In the genomic region with DNA sequence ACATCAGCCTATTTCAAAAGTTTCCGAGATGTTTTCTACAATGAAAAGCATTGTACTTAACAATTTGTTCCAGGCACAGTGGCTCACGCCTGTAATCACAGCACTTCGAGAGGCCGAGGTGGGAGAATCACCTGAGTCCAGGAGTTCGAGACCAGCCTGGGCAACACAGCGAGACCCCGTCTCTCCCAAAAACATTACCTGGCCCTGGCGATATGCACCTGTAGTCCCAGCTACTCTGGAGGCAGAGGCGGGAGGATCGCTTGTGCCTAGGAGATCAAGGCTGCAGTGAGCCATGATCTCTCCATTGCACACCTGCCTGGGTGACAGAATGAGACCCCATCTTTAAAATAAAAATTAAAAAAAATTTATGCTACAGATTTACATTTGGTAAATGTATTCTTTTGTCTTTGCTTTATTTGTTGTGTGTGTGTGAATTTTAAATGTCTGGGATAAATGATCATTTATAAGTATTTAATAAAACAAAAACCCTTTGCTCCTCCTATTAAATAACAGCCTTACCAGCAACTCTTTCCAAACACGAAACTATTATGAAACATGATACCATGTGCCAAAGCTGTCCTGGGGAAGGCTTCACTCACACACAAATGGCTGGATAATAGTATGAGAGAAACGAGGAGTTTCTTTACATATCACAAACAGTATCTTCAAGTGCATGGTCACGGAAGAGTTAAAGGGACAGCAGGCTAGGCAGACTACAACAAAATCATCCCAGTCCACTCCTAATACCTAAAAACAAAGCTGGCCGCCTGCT, we compare ENCODE assay signal across 8 cellular contexts. TPM values are rescaled to one million over a fixed set of nuclear protein-coding genes. Genes with fewer than 3 reads are reported as not detected.
DNase-seq lines count a peak whose midpoint lies in the region; ATAC-seq lines count a peak whose summit lies in the region.

No MANE protein-coding gene starts in this region.

- no peaks in the 10 kb centered on the region for H3K36me3 Mint-ChIP-seq in activated naive CD8-positive, alpha-beta T cell treated with anti-CD3 and anti-CD28 coated beads for 36 hours
- peaks cover 0 to 3% of the 10 kb centered on the region in 2 donors for H3K36me3 Mint-ChIP-seq in stimulated activated naive B cell treated with anti-CD40 and anti-IgM and Interleukin-4, amounts not matched to agents 10 μg/mL and 1 μg/mL and 100 μg/mL, for 72 hours

- H3K4me3 Mint-ChIP-seq in activated naive CD8-positive, alpha-beta T cell treated with anti-CD3 and anti-CD28 coated beads for 36 hours = peak overlapping the region; percentile 99
- H3K4me3 Mint-ChIP-seq in stimulated activated naive B cell treated with anti-CD40 and anti-IgM and Interleukin-4, amounts not matched to agents 10 μg/mL and 1 μg/mL and 100 μg/mL, for 72 hours = peak overlapping the region; percentile 92 to 98

- peak overlapping the region; percentile 91 for H3K27ac Mint-ChIP-seq in activated naive CD8-positive, alpha-beta T cell treated with anti-CD3 and anti-CD28 coated beads for 36 hours
- peak overlapping the region; percentile 97 for H3K27ac Mint-ChIP-seq in stimulated activated naive B cell treated with anti-CD40 and anti-IgM and Interleukin-4, amounts not matched to agents 10 μg/mL and 1 μg/mL and 100 μg/mL, for 72 hours

- H3K9me3 Mint-ChIP-seq in activated naive CD8-positive, alpha-beta T cell treated with anti-CD3 and anti-CD28 coated beads for 36 hours = no peaks in the 10 kb centered on the region
- H3K9me3 Mint-ChIP-seq in stimulated activated naive B cell treated with anti-CD40 and anti-IgM and Interleukin-4, amounts not matched to agents 10 μg/mL and 1 μg/mL and 100 μg/mL, for 72 hours = no peaks in the 10 kb centered on the region

- no peak for ATAC-seq in stimulated activated naive B cell treated with anti-CD40 and anti-IgM and Interleukin-4, amounts not matched to agents 10 μg/mL and 1 μg/mL and 100 μg/mL, for 72 hours (replicated peaks)
- ATAC-seq in GM18502 (IDR thresholded peaks at IDR 0.05; ENCODE audit: poor library complexity, unreplicated experiment) (no peak), HG03432 (IDR thresholded peaks at IDR 0.05; ENCODE audit: unreplicated experiment) (no peak)

- H3K4me1 Mint-ChIP-seq in activated naive CD8-positive, alpha-beta T cell treated with anti-CD3 and anti-CD28 coated beads for 36 hours = peaks cover 45% of the 10 kb centered on the region
- peaks cover 19 to 45% of the 10 kb centered on the region in 2 donors for H3K4me1 Mint-ChIP-seq in stimulated activated naive B cell treated with anti-CD40 and anti-IgM and Interleukin-4, amounts not matched to agents 10 μg/mL and 1 μg/mL and 100 μg/mL, for 72 hours

- no peaks in the 10 kb centered on the region for H3K27me3 Mint-ChIP-seq in activated naive CD8-positive, alpha-beta T cell treated with anti-CD3 and anti-CD28 coated beads for 36 hours
- H3K27me3 Mint-ChIP-seq in stimulated activated naive B cell treated with anti-CD40 and anti-IgM and Interleukin-4, amounts not matched to agents 10 μg/mL and 1 μg/mL and 100 μg/mL, for 72 hours = no peaks in the 10 kb centered on the region

- DNase-seq in NOMO-1 treated with DMSO at 0.1 percent for 48 hours (lab: John Stamatoyannopoulos, UW; ENCODE audit: unreplicated experiment) (peak; percentile 50), NOMO-1 (lab: John Stamatoyannopoulos, UW; ENCODE audit: unreplicated experiment in 2 of 2) (no peak), MV-4-11 (lab: John Stamatoyannopoulos, UW) (no peak)
- DNase-seq in activated naive CD8-positive, alpha-beta T cell treated with anti-CD3 and anti-CD28 coated beads for 36 hours = no peak
- no peak for DNase-seq in stimulated activated naive B cell treated with anti-CD40 and anti-IgM and Interleukin-4, amounts not matched to agents 10 μg/mL and 1 μg/mL and 100 μg/mL, for 72 hours

- peak overlapping the region; percentile 96 for H3K4me3 ChIP-seq in iPS-11a (ENCODE audit: low read depth, low read length)

RNA-seq across cellular contexts. Expression of gene ATXN3, which starts 1.1 kb away (rescaled TPM):
- total RNA-seq in activated naive CD8-positive, alpha-beta T cell treated with anti-CD3 and anti-CD28 coated beads for 36 hours = 10 to 100 TPM; 30.3 to 30.5 TPM

RNA-seq across cellular contexts. Expression of gene NDUFB1, which starts 16.2 kb away (rescaled TPM):
- 100 to 1,000 TPM; 100 to 105 TPM for total RNA-seq in activated naive CD8-positive, alpha-beta T cell treated with anti-CD3 and anti-CD28 coated beads for 36 hours

RNA-seq across cellular contexts. Expression of gene CPSF2, which starts 16.5 kb away (rescaled TPM):
- total RNA-seq in activated naive CD8-positive, alpha-beta T cell treated with anti-CD3 and anti-CD28 coated beads for 36 hours = 100 to 1,000 TPM; 121 to 123 TPM
